ENCODE assay signal across 1 cellular context in the genomic region with DNA sequence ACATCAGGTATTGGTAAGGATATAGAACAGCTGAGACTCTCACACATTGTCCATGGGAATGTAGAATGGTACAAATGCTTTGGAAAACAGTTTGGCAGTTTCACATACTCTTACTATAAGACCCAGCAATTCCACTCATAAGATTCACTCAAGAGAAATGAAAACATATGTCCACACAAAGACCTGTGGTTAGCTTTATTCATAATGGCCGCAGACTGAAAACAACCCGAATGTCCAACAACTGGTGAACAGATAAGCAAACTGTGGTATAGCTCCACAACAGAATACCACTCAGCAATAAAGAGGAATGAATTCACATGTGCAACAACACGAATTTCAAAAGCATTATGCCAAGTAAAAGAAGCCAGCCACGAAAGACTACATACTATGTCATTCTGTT.
TF ChIP-seq lines count a peak whose summit lies in the region.

No MANE protein-coding gene starts in this region.

TF ChIP-seq in GM23338, 12 proteins besides CTCF, POLR2A, EP300 and RAD21 (continued from another document):
- TF ChIP-seq ZNF331 (CRISPR knock-in tag; IDR thresholded peaks at IDR 0.05; ENCODE audit: low read depth) = no peak
